11 cellular contexts compared by ENCODE assay signal in the genomic region with DNA sequence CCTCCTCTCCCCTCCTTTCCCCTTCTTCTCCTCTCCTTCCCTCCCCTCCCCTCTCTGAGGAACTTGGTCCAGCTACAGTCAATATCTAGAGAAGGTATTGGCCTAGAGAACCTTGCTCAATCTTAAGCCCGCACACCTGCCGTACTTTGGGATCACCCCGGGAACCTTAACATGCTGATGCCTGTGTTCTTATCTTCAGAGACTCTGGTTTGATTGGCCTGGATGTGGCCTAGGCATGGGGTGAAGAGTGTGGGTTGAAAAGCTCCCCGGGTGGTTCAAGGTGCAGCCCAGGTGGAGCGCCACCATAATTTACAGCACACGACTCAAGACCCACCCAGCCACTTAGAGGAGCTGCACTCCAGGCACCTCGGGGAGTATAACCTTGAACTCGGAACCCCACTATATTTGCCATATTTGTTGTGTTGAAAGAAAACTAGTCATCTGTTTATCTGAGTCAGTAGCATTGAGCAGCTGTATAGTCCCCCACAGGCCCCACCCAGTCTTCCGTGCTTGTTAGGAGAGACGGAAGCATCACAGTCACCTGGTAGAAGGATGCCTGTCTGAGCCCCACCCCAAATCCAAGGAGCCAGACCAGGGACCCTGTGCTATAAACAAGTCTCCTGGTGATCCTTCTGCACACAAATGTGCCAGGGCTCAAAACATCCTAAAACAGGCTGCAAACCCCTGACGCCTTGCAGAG. TPM values are rescaled to one million over a fixed set of nuclear protein-coding genes. Genes with fewer than 3 reads are reported as not detected.
DNase-seq lines count a peak whose midpoint lies in the region; ATAC-seq and TF ChIP-seq lines count a peak whose summit lies in the region.
"Had no signal": no experiment of that assay in that cellular context is flagged by ENCODE, and none has a peak within 500 bp of the region (broad histone marks: within the 10 kb centered on the region; RNA-seq: fewer than 3 reads in every experiment).

No MANE protein-coding gene starts in this region.

- CTCF ChIA-PET in activated CD8-positive, alpha-beta memory T cell treated with anti-CD3 and anti-CD28 coated beads, Interleukin-2, amount 10 ng/mL, durations not matched to agents 7 days and 5 days (lab: Charles Lee), result interaction anchor here (0.9 to 5.1 kb wide), 15 partner anchors 8 to 90 kb away, joined by 3 to 44 read pairs (median 5); partner anchors contain the start of genes PHF19 and TRAF1

- no peaks in the 10 kb centered on the region for H3K27me3 Mint-ChIP-seq in activated CD8-positive, alpha-beta memory T cell treated with anti-CD3 and anti-CD28 coated beads, Interleukin-2, amount 10 ng/mL, durations not matched to agents 7 days and 5 days

- DNase-seq in DMS153 (lab: John Stamatoyannopoulos, UW) (peak; percentile 30), DMS153 treated with DMSO at 0.1 percent for 48 hours (lab: John Stamatoyannopoulos, UW; ENCODE audit: unreplicated experiment) (no peak), fibroblast of mammary gland (ENCODE audit: low read depth) (peak; percentile 26), tibial nerve (ENCODE audit: low spot score in 2 of 2) (no peak), adrenal gland (no peak), HK-2 (ENCODE audit: unreplicated experiment) (no peak), left lung (no peak)
- peak; percentile 87 for DNase-seq in activated CD8-positive, alpha-beta memory T cell treated with anti-CD3 and anti-CD28 coated beads, Interleukin-2, amount 10 ng/mL, durations not matched to agents 7 days and 5 days
- DNase-seq: amygdala, ovary had no signal

- WGBS in tibial nerve, 2 donors, result 87 to 93% methylated on average over 11 of the region's 11 CpGs
- WGBS in adrenal gland, 4 donors, result 86 to 92% (median 87%) methylated on average over 11 of the region's 11 CpGs

- peaks cover 74% of the 10 kb centered on the region for H3K4me1 Mint-ChIP-seq in activated CD8-positive, alpha-beta memory T cell treated with anti-CD3 and anti-CD28 coated beads, Interleukin-2, amount 10 ng/mL, durations not matched to agents 7 days and 5 days

- H3K4me3 Mint-ChIP-seq in activated CD8-positive, alpha-beta memory T cell treated with anti-CD3 and anti-CD28 coated beads, Interleukin-2, amount 10 ng/mL, durations not matched to agents 7 days and 5 days, result peak overlapping the region; percentile 56

- H3K36me3 Mint-ChIP-seq in activated CD8-positive, alpha-beta memory T cell treated with anti-CD3 and anti-CD28 coated beads, Interleukin-2, amount 10 ng/mL, durations not matched to agents 7 days and 5 days, result peaks cover 2% of the 10 kb centered on the region

- peak overlapping the region in 3 of 4 donors; percentile 6 to 69 (median 64) for H3K27ac ChIP-seq in tibial nerve
- H3K27ac ChIP-seq in adrenal gland, result no peak overlapping the region
- H3K27ac ChIP-seq in left lung, result no peak overlapping the region
- H3K27ac ChIP-seq: 22Rv1, ovary had no signal

- no peaks in the 10 kb centered on the region for H3K36me3 ChIP-seq in tibial nerve
- H3K36me3 ChIP-seq in adrenal gland (replicated peaks in 1 of 2), result no peaks in the 10 kb centered on the region
- H3K36me3 ChIP-seq in left lung, result no peaks in the 10 kb centered on the region
- H3K36me3 ChIP-seq: ovary had no signal

- H3K27ac Mint-ChIP-seq in activated CD8-positive, alpha-beta memory T cell treated with anti-CD3 and anti-CD28 coated beads, Interleukin-2, amount 10 ng/mL, durations not matched to agents 7 days and 5 days, result peak overlapping the region; percentile 96

- H3K27me3 ChIP-seq in tibial nerve (no peaks in the 10 kb centered on the region), adrenal gland (no peaks in the 10 kb centered on the region), left lung (peaks cover 0 to 5% of the 10 kb centered on the region in 2 donors)
- H3K27me3 ChIP-seq: ovary had no signal

- peak; percentile 62 for ATAC-seq in activated CD8-positive, alpha-beta memory T cell treated with anti-CD3 and anti-CD28 coated beads, Interleukin-2, amount 10 ng/mL, durations not matched to agents 7 days and 5 days
- no peak for ATAC-seq in left lung

- H3K4me1 ChIP-seq in tibial nerve (peaks cover 0 to 41% (median 14%) of the 10 kb centered on the region in 4 donors), adrenal gland (replicated peaks in 1 of 2) (peaks cover 0 to 13% of the 10 kb centered on the region in 2 donors), left lung (peaks cover 14 to 21% of the 10 kb centered on the region in 2 donors)

- no peak for TF ChIP-seq CTCF in fibroblast of mammary gland (conservative IDR thresholded peaks at IDR 0.05; ENCODE audit: control insufficient read depth, insufficient read depth, low read depth, low read length)
- TF ChIP-seq CTCF in tibial nerve (IDR thresholded peaks at IDR 0.05), result no peak
- no peak for TF ChIP-seq CTCF in adrenal gland (IDR thresholded peaks at IDR 0.05)
- no peak for TF ChIP-seq CTCF in left lung (IDR thresholded peaks at IDR 0.05)

- no peak for TF ChIP-seq POLR2A in tibial nerve (IDR thresholded peaks at IDR 0.05)
- TF ChIP-seq POLR2A in adrenal gland (IDR thresholded peaks at IDR 0.05), result no peak

- no peaks in the 10 kb centered on the region for H3K9me3 Mint-ChIP-seq in activated CD8-positive, alpha-beta memory T cell treated with anti-CD3 and anti-CD28 coated beads, Interleukin-2, amount 10 ng/mL, durations not matched to agents 7 days and 5 days (ENCODE audit: low read depth)

- H3K4me3 ChIP-seq in fibroblast of mammary gland (ENCODE audit: control insufficient read depth, low read depth, low read length) (no peak overlapping the region), tibial nerve (no peak overlapping the region), adrenal gland (no peak overlapping the region), left lung (no peak overlapping the region)
- H3K4me3 ChIP-seq: ovary had no signal

- intact Hi-C loops in adrenal gland (cut with DNase I) (no loop called here), left lung (cut with DNase I) (no loop called here)

- H3K9me3 ChIP-seq in tibial nerve (no peaks in the 10 kb centered on the region), adrenal gland (replicated peaks in 1 of 3) (no peaks in the 10 kb centered on the region), left lung (no peaks in the 10 kb centered on the region)
- H3K9me3 ChIP-seq: ovary had no signal

- no peak for TF ChIP-seq EP300 in tibial nerve (IDR thresholded peaks at IDR 0.05)

RNA-seq across cellular contexts. Expression of gene PHF19, which starts 14.4 kb away (rescaled TPM):
- total RNA-seq in activated CD8-positive, alpha-beta memory T cell treated with anti-CD3 and anti-CD28 coated beads, Interleukin-2, amount 10 ng/mL, durations not matched to agents 7 days and 5 days, result 100 to 1,000 TPM; 246 to 254 TPM
- total RNA-seq in tibial nerve (10 to 100 TPM; 31.2 to 61.6 (median 44.3) TPM), adrenal gland (10 to 100 TPM; 17.2 to 61.8 (median 24.0) TPM), left lung (10 to 100 TPM; 37.0 to 40.2 TPM)
- polyA plus RNA-seq in adrenal gland, result 10 to 100 TPM; 13.6 to 39.7 (median 29.7) TPM

RNA-seq across cellular contexts. Expression of gene TRAF1, which starts 35.2 kb away (rescaled TPM):
- total RNA-seq in activated CD8-positive, alpha-beta memory T cell treated with anti-CD3 and anti-CD28 coated beads, Interleukin-2, amount 10 ng/mL, durations not matched to agents 7 days and 5 days, result 100 to 1,000 TPM in 1 of 2 experiments, 10 to 100 TPM in 1; 59.6 to 114 TPM
- total RNA-seq in tibial nerve (10 to 100 TPM; 12.3 to 21.0 (median 19.8) TPM), adrenal gland (10 to 100 TPM in 2 of 8 donors, 1 to 10 TPM in 6; 1.6 to 11.7 (median 6.1) TPM), left lung (1 to 10 TPM; 4.4 to 6.8 TPM)
- 10 to 100 TPM in 2 of 3 donors, 1 to 10 TPM in 1; 2.4 to 42.7 (median 30.3) TPM for polyA plus RNA-seq in adrenal gland

RNA-seq across cellular contexts. Expression of gene PSMD5, which starts 48.7 kb away (rescaled TPM):
- 10 to 100 TPM; 53.6 to 58.9 TPM for total RNA-seq in activated CD8-positive, alpha-beta memory T cell treated with anti-CD3 and anti-CD28 coated beads, Interleukin-2, amount 10 ng/mL, durations not matched to agents 7 days and 5 days
- total RNA-seq in tibial nerve, result 10 to 100 TPM; 33.9 to 37.7 (median 37.4) TPM
- 10 to 100 TPM; 34.2 to 78.8 (median 54.7) TPM for total RNA-seq in adrenal gland
- polyA plus RNA-seq in adrenal gland, result 10 to 100 TPM; 15.6 to 57.1 (median 16.1) TPM
- 10 to 100 TPM; 47.3 to 52.1 TPM for total RNA-seq in left lung

Comparison
In these comparisons a context has a peak if more than half of its experiments do, and no peak if none do; other contexts are left out.
1. DNase-seq: peak in DMS153 (single experiment), activated CD8-positive, alpha-beta memory T cell treated with anti-CD3 and anti-CD28 coated beads, Interleukin-2, amount 10 ng/mL, durations not matched to agents 7 days and 5 days (single experiment) and fibroblast of mammary gland (single experiment); none in DMS153 treated with DMSO at 0.1 percent for 48 hours (single experiment), tibial nerve (0 of 2), adrenal gland (0 of 7), HK-2 (single experiment) and left lung (0 of 2).
2. H3K27ac ChIP-seq: peak in tibial nerve (3 of 4); none in adrenal gland (0 of 5) and left lung (0 of 2).